In genomic region chrX:13742397-13743176, GRCh38 we compare ENCODE assay signal across 8 cellular contexts. TPM values are rescaled to one million over a fixed set of nuclear protein-coding genes. Genes with fewer than 3 reads are reported as not detected.
DNase-seq lines count a peak whose midpoint lies in the region; ATAC-seq and TF ChIP-seq lines count a peak whose summit lies in the region.

No MANE protein-coding gene starts in this region.

- peak; percentile 94 for ATAC-seq in GM21825 (IDR thresholded peaks at IDR 0.05; ENCODE audit: unreplicated experiment)

- no peak overlapping the region for H3K4me3 ChIP-seq in BE2C (ENCODE audit: low read depth, low read length)

- DNase-seq in GM13977 (ENCODE audit: low spot score) (peak; percentile 63), NAMALWA (ENCODE audit: low spot score) (peak; percentile 76), dermis blood vessel endothelial cell (no peak), islet precursor cell (no peak), BE2C (no peak)
- peak; percentile 60 for DNase-seq in central memory CD4-positive, alpha-beta T cell
- peak; percentile 44 for DNase-seq in stimulated activated naive CD4-positive, alpha-beta T cell treated with Interleukin-2 at 50 U/mL for 16 hours (lab: John Stamatoyannopoulos, UW)

- in situ Hi-C loops in GM13977 (cut with MboI; ENCODE audit: low pct_unique_long_range_greater_than_20kb, low sequenced_read_pairs, unreplicated experiment): loop anchor here (10.0 kb wide), 1 partner anchor 78 kb away; no protein-coding TSS in a partner anchor

- H3K9me3 ChIP-seq in BE2C: no peaks in the 10 kb centered on the region

- H3K36me3 ChIP-seq in BE2C: no peaks in the 10 kb centered on the region

- no peaks in the 10 kb centered on the region for H3K4me1 ChIP-seq in BE2C

- TF ChIP-seq CTCF in GM13977 (IDR thresholded peaks at IDR 0.05; ENCODE audit: extremely low read depth, insufficient read depth, missing control alignments): no peak
- TF ChIP-seq CTCF in BE2C (IDR thresholded peaks at IDR 0.05; ENCODE audit: low read depth, low read length): no peak

- no peaks in the 10 kb centered on the region for H3K27me3 ChIP-seq in BE2C

RNA-seq across cellular contexts. Expression of gene OFD1, which starts 8.0 kb away (rescaled TPM):
- total RNA-seq in dermis blood vessel endothelial cell: 9.4 and 10.2 TPM in 2 replicates
- 12.4 TPM for polyA plus RNA-seq in BE2C (2012; ENCODE audit: insufficient read depth, insufficient read length, low read depth)

RNA-seq across cellular contexts. Expression of gene TRAPPC2, which starts 8.2 kb away (rescaled TPM):
- total RNA-seq in dermis blood vessel endothelial cell: 11.9 and 17.9 TPM in 2 replicates
- polyA plus RNA-seq in BE2C (2012; ENCODE audit: insufficient read depth, insufficient read length, low read depth): 10.1 TPM

RNA-seq across cellular contexts. Expression of gene RAB9A, which starts 53.7 kb away (rescaled TPM):
- total RNA-seq in dermis blood vessel endothelial cell: 24.2 and 30.8 TPM in 2 replicates
- polyA plus RNA-seq in BE2C (2012; ENCODE audit: insufficient read depth, insufficient read length, low read depth): 25.0 TPM

Comparison
In these comparisons a context has a peak if more than half of its experiments do, and no peak if none do; other contexts are left out.
1. DNase-seq: peak in GM13977 (single experiment), NAMALWA (single experiment), central memory CD4-positive, alpha-beta T cell (single experiment) and stimulated activated naive CD4-positive, alpha-beta T cell treated with Interleukin-2 at 50 U/mL for 16 hours (single experiment); none in dermis blood vessel endothelial cell (single experiment), islet precursor cell (single experiment) and BE2C (single experiment).